ENCODE assay signal across 8 cellular contexts in genomic region chr17:66906321-66907278, GRCh38. TPM values are rescaled to one million over a fixed set of nuclear protein-coding genes. Genes with fewer than 3 reads are reported as not detected.
A peak's percentile ranks its signal among the peaks of the same experiment; 100 is the strongest.
DNase-seq lines count a peak whose midpoint lies in the region; ATAC-seq, FAIRE-seq and TF ChIP-seq lines count a peak whose summit lies in the region.

No MANE protein-coding gene starts in this region.

- H3K27me3 ChIP-seq in WERI-Rb-1 (ENCODE audit: insufficient read depth, low read depth, severe bottlenecking) (no peaks in the 10 kb centered on the region), breast epithelium (no peaks in the 10 kb centered on the region)

- no peak overlapping the region for H3K4me3 ChIP-seq in AG09309 (ENCODE audit: control insufficient read depth, low read depth, low read length)
- H3K4me3 ChIP-seq in WERI-Rb-1 (ENCODE audit: low read depth, low read length), result no peak overlapping the region
- no peak overlapping the region for H3K4me3 ChIP-seq in breast epithelium

- H3K9me3 ChIP-seq in WERI-Rb-1 (ENCODE audit: severe bottlenecking) (no peaks in the 10 kb centered on the region), breast epithelium (no peaks in the 10 kb centered on the region)

- TF ChIP-seq POLR2A in H54 (IDR thresholded peaks at IDR 0.05; ENCODE audit: low read depth, low read length), result no peak
- TF ChIP-seq POLR2A in breast epithelium (IDR thresholded peaks at IDR 0.05), result no peak

- no peaks in the 10 kb centered on the region for H3K4me1 ChIP-seq in breast epithelium

- ATAC-seq in GM21825 (IDR thresholded peaks at IDR 0.05; ENCODE audit: unreplicated experiment), result no peak

- FAIRE-seq in H54 (lab: Jason Lieb, UNC), result no peak

- DNase-seq in AG09309 (ENCODE audit: low read depth), result peak; percentile 23
- DNase-seq in H54 (ENCODE audit: insufficient read length, low spot score), result peak; percentile 72
- peak; percentile 89 for DNase-seq in NCI-H2171 treated with DMSO at 0.1 percent for 48 hours (lab: John Stamatoyannopoulos, UW)
- DNase-seq in WERI-Rb-1, result peak; percentile 89
- DNase-seq in breast epithelium (ENCODE audit: low spot score in 2 of 2), result peak; percentile 74 to 85
- peak; percentile 79 for DNase-seq in iris pigment epithelial cell (ENCODE audit: low read depth)
- DNase-seq in stimulated activated CD4-positive, alpha-beta T cell treated with anti-CD3 and anti-CD28 coated beads, Interleukin-15, amount 100 ng/mL, for 24 hours, result peak; percentile 82

- H3K27ac ChIP-seq in WERI-Rb-1, result no peak overlapping the region
- no peak overlapping the region for H3K27ac ChIP-seq in breast epithelium

- H3K36me3 ChIP-seq in WERI-Rb-1 (no peaks in the 10 kb centered on the region), breast epithelium (no peaks in the 10 kb centered on the region)

- TF ChIP-seq CTCF in AG09309 (IDR thresholded peaks at IDR 0.05; ENCODE audit: control insufficient read depth, insufficient read depth, low read depth, low read length, missing control alignments) (peak; percentile 89), WERI-Rb-1 (IDR thresholded peaks at IDR 0.05; ENCODE audit: low read depth, low read length) (peak; percentile 95), breast epithelium (IDR thresholded peaks at IDR 0.05) (peak; percentile 60 to 86 (median 78))

- intact Hi-C loops in breast epithelium (cut with DNase I; ENCODE audit: low total_unique reads), result loop anchor here (10.0 kb wide), 1 partner anchor 192 kb away; no protein-coding TSS in a partner anchor

RNA-seq across cellular contexts. Expression of gene CACNG4, which starts 57.9 kb away (rescaled TPM):
- total RNA-seq in breast epithelium, result 1 to 10 TPM in 2 of 3 donors, not detected in 1; 2.6 to 7.3 TPM

Comparison
In these comparisons a context has a peak if more than half of its experiments do, and no peak if none do; other contexts are left out.
1. DNase-seq: peak in every context shown above with its lines; median percentile 89 in NCI-H2171 treated with DMSO at 0.1 percent for 48 hours; 89 in WERI-Rb-1; 82 in stimulated activated CD4-positive, alpha-beta T cell treated with anti-CD3 and anti-CD28 coated beads, Interleukin-15, amount 100 ng/mL, for 24 hours; 80 in breast epithelium; 79 in iris pigment epithelial cell; 72 in H54; 23 in AG09309.